ENCODE assay signal across 7 cellular contexts in genomic region chr3:120450914-120451669, GRCh38. TPM values are rescaled to one million over a fixed set of nuclear protein-coding genes. Genes with fewer than 3 reads are reported as not detected.
DNase-seq lines count a peak whose midpoint lies in the region; ATAC-seq, FAIRE-seq and TF ChIP-seq lines count a peak whose summit lies in the region.

A gene with protein sequence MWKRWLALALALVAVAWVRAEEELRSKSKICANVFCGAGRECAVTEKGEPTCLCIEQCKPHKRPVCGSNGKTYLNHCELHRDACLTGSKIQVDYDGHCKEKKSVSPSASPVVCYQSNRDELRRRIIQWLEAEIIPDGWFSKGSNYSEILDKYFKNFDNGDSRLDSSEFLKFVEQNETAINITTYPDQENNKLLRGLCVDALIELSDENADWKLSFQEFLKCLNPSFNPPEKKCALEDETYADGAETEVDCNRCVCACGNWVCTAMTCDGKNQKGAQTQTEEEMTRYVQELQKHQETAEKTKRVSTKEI (minus strand): TSS chr3:120450992. CDS start chr3:120450746, 246 bp downstream.

- H3K4me1 ChIP-seq in HCT116 (ENCODE audit: control insufficient read depth in 1 of 2, insufficient read depth in 2 of 2, low read length in 2 of 2) = peaks cover 0 to 16% of the 10 kb centered on the region in 2 experiments; a peak in 2 of 4 replicates

- H3K9ac ChIP-seq in HCT116 (ENCODE audit: low read length) = peak within 1 kb of the TSS; percentile 67

- peak within 1 kb of the TSS; percentile 76 for H3K4me2 ChIP-seq in HCT116 (ENCODE audit: low read length)

- DNase-seq in HCT116 (ENCODE audit: low read depth, low spot score) = no peak
- peak; percentile 71 for DNase-seq in fibroblast of the aortic adventitia (ENCODE audit: low read depth)
- no peak for DNase-seq in naive B cell
- no peak for DNase-seq in NCI-H187 treated with DMSO at 0.1 percent for 48 hours (lab: John Stamatoyannopoulos, UW)
- DNase-seq in NCI-H524 treated with DMSO at 0.1 percent for 48 hours (lab: John Stamatoyannopoulos, UW) = no peak
- DNase-seq in D721Med (ENCODE audit: insufficient read length, low spot score) = no peak

- H3K9me3 Mint-ChIP-seq in naive B cell = peaks cover 0 to 11% (median 4%) of the 10 kb centered on the region in 7 donors

- TF ChIP-seq POLR2A in HCT116 (IDR thresholded peaks at IDR 0.05; ENCODE audit: borderline replicate concordance, extremely low read depth, insufficient read depth, insufficient read length) = no peak

- H3K4me1 Mint-ChIP-seq in naive B cell = peaks cover 9 to 14% (median 11%) of the 10 kb centered on the region in 3 donors

- ATAC-seq in HCT116 (peak; percentile 72), naive B cell (ENCODE audit: low read depth in 2 of 2) (peak; percentile 30 to 35)

- BruUV-seq in HCT116 (replicated peaks; lab: Mats Ljungman, UMichigan) = no TSS peak

- peaks cover 0 to 10% of the 10 kb centered on the region in 2 donors for H3K36me3 Mint-ChIP-seq in naive B cell

- no peaks in the 10 kb centered on the region for H3K27me3 ChIP-seq in HCT116 (ENCODE audit: insufficient read depth, low read length)

- no peak for FAIRE-seq in D721Med (lab: Jason Lieb, UNC)

- H3K9me3 ChIP-seq in HCT116 (ENCODE audit: control insufficient read depth in 1 of 2, insufficient read depth in 1 of 2, low read depth in 1 of 2, low read length in 2 of 2) = no peaks in the 10 kb centered on the region

- RAD21 ChIA-PET in HCT116 (lab: Charles Lee; ENCODE audit: low non-redundant PET in 1 of 2, low total read pairs in 2 of 2, uncharacterized antibody in 2 of 2, unreplicated experiment in 2 of 2) = no interaction called here

- no peak for TF ChIP-seq RAD21 in HCT116 (IDR thresholded peaks at IDR 0.05; ENCODE audit: low read depth)

- H3K4me3 ChIP-seq in HCT116 (replicated peaks in 1 of 2; ENCODE audit: low read depth in 1 of 2, low read length in 2 of 2) (peak within 1 kb of the TSS; percentile 58 to 66), fibroblast of the aortic adventitia (ENCODE audit: low read depth, low read length) (peak within 1 kb of the TSS; percentile 85)

- no peaks in the 10 kb centered on the region for H3K9me2 ChIP-seq in HCT116 (ENCODE audit: insufficient read depth)

- H3K4me3 Mint-ChIP-seq in naive B cell = peak within 1 kb of the TSS; percentile 73 to 92 (median 86)

- intact Hi-C loops in HCT116 (cut with micrococcal nuclease) = no loop called here

- H3K79me2 ChIP-seq in HCT116 (ENCODE audit: insufficient read depth, low read length) = no peaks in the 10 kb centered on the region

- peaks cover 40 to 53% (median 44%) of the 10 kb centered on the region in 3 donors for H3K27me3 Mint-ChIP-seq in naive B cell

- peak within 1 kb of the TSS; percentile 56; the same call in 1 of the 2 replicates for H3K27ac ChIP-seq in HCT116 (ENCODE audit: low read depth, low read length)
- H3K27ac ChIP-seq in VCaP = peak within 1 kb of the TSS; percentile 96

- H2AFZ ChIP-seq in HCT116 (ENCODE audit: low read depth, low read length, poor library complexity, severe bottlenecking) = no peak within 1 kb of the TSS

- H3K27ac Mint-ChIP-seq in naive B cell = peak within 1 kb of the TSS in 3 of 6 donors; percentile 50 to 64 (median 62)

- no peaks in the 10 kb centered on the region for H3K36me3 ChIP-seq in HCT116 (ENCODE audit: control insufficient read depth in 1 of 2, insufficient read depth in 2 of 2, low read length in 2 of 2)

- POLR2A ChIA-PET in HCT116 (lab: Charles Lee) = interaction anchor here (0.7 kb wide), 1 partner anchor 33 kb away, joined by 3 read pairs; no protein-coding TSS in a partner anchor

- no peak for TF ChIP-seq CTCF in HCT116 (IDR thresholded peaks at IDR 0.05 in 2 of 3, conservative IDR thresholded peaks at IDR 0.05 in 1 of 3; ENCODE audit: borderline replicate concordance in 1 of 3, insufficient read depth in 1 of 3, low read depth in 2 of 3, low read length in 2 of 3)
- TF ChIP-seq CTCF in VCaP (conservative IDR thresholded peaks at IDR 0.05) = no peak
- no peak for TF ChIP-seq CTCF in fibroblast of the aortic adventitia (IDR thresholded peaks at IDR 0.05; ENCODE audit: insufficient read depth, low read length)
- no peak for TF ChIP-seq CTCF in D721Med (IDR thresholded peaks at IDR 0.05; ENCODE audit: insufficient read depth, missing control alignments)

- CTCF ChIA-PET in HCT116 (lab: Charles Lee) = no interaction called here

- H4K20me1 ChIP-seq in HCT116 (ENCODE audit: insufficient read depth) = no peaks in the 10 kb centered on the region

TF ChIP-seq in HCT116, 20 proteins besides CTCF, POLR2A, EP300 and RAD21:
- TF ChIP-seq SRF (IDR thresholded peaks at IDR 0.05; ENCODE audit: low read depth) (no peak), JUND (IDR thresholded peaks at IDR 0.05) (no peak), ELF1 (IDR thresholded peaks at IDR 0.05; ENCODE audit: borderline replicate concordance, low read depth) (no peak), POLR2AphosphoS5 (IDR thresholded peaks at IDR 0.05; ENCODE audit: low read depth, low read length) (peak; percentile 52), ZFX (IDR thresholded peaks at IDR 0.05) (no peak), CBX3 (IDR thresholded peaks at IDR 0.05; ENCODE audit: low read depth) (no peak)

RNA-seq across cellular contexts. Expression of the gene that starts here (rescaled TPM):
- 20.7 TPM for total RNA-seq in HCT116 (2021; ENCODE audit: unreplicated experiment)
- polyA plus RNA-seq in HCT116 (2012) = 22.7 and 23.4 TPM in 2 replicates
- total RNA-seq in fibroblast of the aortic adventitia (ENCODE audit: low replicate concordance) = 765 and 870 TPM in 2 replicates
- polyA plus RNA-seq in naive B cell (ENCODE audit: low read depth in 6 of 6) = 1 to 10 TPM in 1 of 6 donors, under 1 TPM in 2, not detected in 3; 0.29 to 1.3 (median 0.92) TPM

Comparison
In these comparisons a context has a peak if more than half of its experiments do, and no peak if none do; other contexts are left out.
1. RNA of the gene that starts here (total RNA-seq): 765 to 870 TPM in fibroblast of the aortic adventitia; 20.7 TPM in HCT116 (single experiment); every median in the first group is over 10 times any median in the second.